In genomic region chr7:33716581-33717477, GRCh38 we compare ENCODE assay signal across 8 cellular contexts.
A peak's percentile ranks its signal among the peaks of the same experiment; 100 is the strongest.
DNase-seq lines count a peak whose midpoint lies in the region; ATAC-seq and TF ChIP-seq lines count a peak whose summit lies in the region.

No MANE protein-coding gene starts in this region.

- H4K20me1 ChIP-seq in smooth muscle cell (ENCODE audit: low read depth) = no peaks in the 10 kb centered on the region

- H3K79me2 ChIP-seq in smooth muscle cell (ENCODE audit: low read depth) = no peaks in the 10 kb centered on the region

- H3K4me3 ChIP-seq in RWPE2 (ENCODE audit: severe bottlenecking) (no peak overlapping the region), foreskin fibroblast (ENCODE audit: low read depth in 1 of 2, low read length in 2 of 2) (no peak overlapping the region), smooth muscle cell (no peak overlapping the region)

- H3K27ac ChIP-seq in RWPE2 (ENCODE audit: poor library complexity, severe bottlenecking) (no peak overlapping the region), smooth muscle cell (ENCODE audit: low read depth) (no peak overlapping the region)

- no peaks in the 10 kb centered on the region for H3K4me1 ChIP-seq in RWPE2 (ENCODE audit: insufficient read depth, poor library complexity, severe bottlenecking)
- peaks cover 3% of the 10 kb centered on the region for H3K4me1 ChIP-seq in smooth muscle cell (ENCODE audit: low read depth)

- H3K9me3 ChIP-seq in RWPE2 (ENCODE audit: severe bottlenecking) = no peaks in the 10 kb centered on the region
- no peaks in the 10 kb centered on the region for H3K9me3 ChIP-seq in smooth muscle cell (replicated peaks; ENCODE audit: low read depth)

- no peak overlapping the region for H2AFZ ChIP-seq in smooth muscle cell (ENCODE audit: low read depth)

- H3K27me3 ChIP-seq in RWPE2 (ENCODE audit: insufficient read depth, poor library complexity, severe bottlenecking) (no peaks in the 10 kb centered on the region), smooth muscle cell (ENCODE audit: low read depth) (peaks cover 9% of the 10 kb centered on the region)

- DNase-seq in A172 (ENCODE audit: low spot score) (peak; percentile 75), GM13977 (ENCODE audit: low spot score) (no peak), RWPE2 (ENCODE audit: low spot score) (no peak), foreskin fibroblast (peak; percentile 33 to 72), smooth muscle cell (lab: John Stamatoyannopoulos, UW; ENCODE audit: unreplicated experiment) (no peak), SKM-1 treated with dmso at 0.1 percent for 144 hours (lab: John Stamatoyannopoulos, UW; ENCODE audit: unreplicated experiment) (no peak)
- no peak for DNase-seq in activated naive CD4-positive, alpha-beta T cell treated with Interleukin-2 at 50 U/mL for 16 hours

- WGBS in smooth muscle cell (ENCODE audit: low lambda C conversion rate) = 61% methylated on average over 2 of the region's 2 CpGs

- ATAC-seq in RWPE2 (ENCODE audit: low read depth) (peak; percentile 36; the same call in 1 of the 3 replicates), HG03159 (IDR thresholded peaks at IDR 0.05; ENCODE audit: unreplicated experiment) (no peak)

- peaks cover 5% of the 10 kb centered on the region for H3F3A ChIP-seq in smooth muscle cell (ENCODE audit: low read depth)

- in situ Hi-C loops in GM13977 (cut with MboI; ENCODE audit: low pct_unique_long_range_greater_than_20kb, low sequenced_read_pairs, unreplicated experiment) = no loop called here

- no peaks in the 10 kb centered on the region for H3K36me3 ChIP-seq in RWPE2 (ENCODE audit: low read depth)
- no peaks in the 10 kb centered on the region for H3K36me3 ChIP-seq in smooth muscle cell (ENCODE audit: low read depth)

- H3K4me2 ChIP-seq in smooth muscle cell = no peak overlapping the region

- peak; percentile 54 for TF ChIP-seq CTCF in GM13977 (IDR thresholded peaks at IDR 0.05; ENCODE audit: extremely low read depth, insufficient read depth, missing control alignments)
- TF ChIP-seq CTCF in RWPE2 (IDR thresholded peaks at IDR 0.05; ENCODE audit: poor library complexity, severe bottlenecking) = peak; percentile 86
- TF ChIP-seq CTCF in foreskin fibroblast (IDR thresholded peaks at IDR 0.05; ENCODE audit: low read depth, low read length) = peak; percentile 55
- peak; percentile 84 for TF ChIP-seq CTCF in smooth muscle cell (IDR thresholded peaks at IDR 0.05; ENCODE audit: borderline replicate concordance, insufficient read depth, poor library complexity, severe bottlenecking)

- no peak overlapping the region for H3K9ac ChIP-seq in smooth muscle cell (ENCODE audit: low read depth)

Comparison
In these comparisons a context has a peak if more than half of its experiments do, and no peak if none do; other contexts are left out.
1. DNase-seq: peak in A172 (single experiment) and foreskin fibroblast (2 of 2); none in GM13977 (single experiment), RWPE2 (single experiment), smooth muscle cell (single experiment), activated naive CD4-positive, alpha-beta T cell treated with Interleukin-2 at 50 U/mL for 16 hours (single experiment) and SKM-1 treated with dmso at 0.1 percent for 144 hours (single experiment).
2. Peak in every context shown above with its lines, with median percentiles within 50 percentile points of each other: CTCF ChIP-seq.